Comparison of ENCODE assay signal across 1 cellular context in genomic region chr11:3146612-3147256, GRCh38.
TF ChIP-seq lines count a peak whose summit lies in the region.

No MANE protein-coding gene starts in this region.

TF ChIP-seq in IMR-90, 13 proteins besides CTCF, POLR2A, EP300 and RAD21 (continued from another document):
- TF ChIP-seq ELK1 (IDR thresholded peaks at IDR 0.05; ENCODE audit: borderline replicate concordance, low read depth, low read length) (no peak), RCOR1 (IDR thresholded peaks at IDR 0.05; ENCODE audit: insufficient replicate concordance, low read length) (no peak)
